Comparison of ENCODE assay signal across 1 cellular context in the genomic region with DNA sequence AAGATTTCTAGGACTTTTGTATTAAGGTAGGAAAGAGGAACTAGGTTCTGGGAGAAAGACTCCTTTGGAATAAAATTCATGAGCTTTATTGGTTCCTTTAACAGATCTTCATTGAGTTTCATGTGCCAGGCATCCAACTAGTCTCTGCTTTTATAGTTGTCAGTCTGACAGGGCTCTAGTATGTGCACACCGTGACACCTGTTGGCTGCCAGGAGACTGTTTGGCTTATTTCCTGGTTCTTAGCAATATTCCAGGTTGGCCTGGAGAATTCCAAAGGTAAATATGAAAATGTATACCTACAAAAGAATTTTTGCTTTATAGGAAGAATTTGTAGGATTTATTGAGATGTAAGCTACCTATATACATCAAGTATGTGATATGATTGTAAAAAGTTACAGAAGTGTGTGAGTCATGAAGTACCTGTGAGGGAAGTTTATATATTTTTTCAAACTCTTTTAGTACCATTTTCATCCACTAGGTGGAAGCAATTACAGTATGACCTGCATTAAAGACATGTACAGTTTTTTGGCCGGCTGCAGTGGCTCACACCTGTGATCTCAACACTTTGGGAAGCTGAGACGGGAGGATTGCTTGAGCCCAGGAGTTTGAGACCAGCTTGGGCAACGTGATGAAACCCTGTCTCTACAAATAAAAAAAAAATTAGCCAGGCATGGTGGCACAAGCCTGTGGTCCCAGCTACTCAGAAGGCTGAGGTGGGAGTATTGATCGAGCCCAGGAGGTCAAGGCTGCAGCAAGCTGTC.
TF ChIP-seq lines count a peak whose summit lies in the region.

No MANE protein-coding gene starts in this region.

TF ChIP-seq in WTC11, 78 proteins besides CTCF, POLR2A, EP300 and RAD21 (continued from another document):
- TF ChIP-seq AR (CRISPR knock-in tag; IDR thresholded peaks at IDR 0.05), result no peak
- no peak for TF ChIP-seq NFE2L1 (CRISPR knock-in tag; IDR thresholded peaks at IDR 0.05)
- no peak for TF ChIP-seq MXD4 (CRISPR knock-in tag; IDR thresholded peaks at IDR 0.05; ENCODE audit: borderline replicate concordance)
